8 cellular contexts compared by ENCODE assay signal in the genomic region with DNA sequence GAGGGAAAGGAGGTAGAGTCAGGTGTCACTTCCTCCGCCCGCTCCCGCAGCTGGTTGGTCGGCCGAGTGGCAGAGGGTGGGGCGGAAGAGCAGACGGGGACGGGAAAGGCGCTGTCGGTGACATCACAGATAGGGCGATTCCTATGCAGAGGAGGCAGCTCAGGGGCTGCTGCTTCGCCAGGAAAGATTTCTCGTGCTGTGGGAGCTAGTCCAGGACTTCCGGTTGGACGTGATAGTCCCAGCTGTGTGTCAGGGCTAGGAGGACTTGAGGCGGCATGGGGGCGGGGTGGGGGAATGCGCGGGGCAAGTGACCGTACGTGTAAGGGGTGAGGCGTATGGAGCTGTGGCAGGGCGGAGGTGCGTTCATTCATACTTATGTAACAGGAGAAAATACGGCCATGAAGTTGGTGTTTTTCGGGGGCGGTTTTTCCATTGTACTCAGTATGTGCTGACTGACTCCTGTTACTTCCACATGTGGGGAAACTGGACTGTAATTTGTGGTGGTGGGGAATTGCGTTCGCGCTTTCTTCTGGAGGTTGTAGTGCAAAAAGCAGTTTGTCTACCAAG.
DNase-seq lines count a peak whose midpoint lies in the region; ATAC-seq, FAIRE-seq and TF ChIP-seq lines count a peak whose summit lies in the region.
"Not testable (repeated sequence)": the region's sequence is repeated elsewhere in the genome, so short reads cannot be mapped to it uniquely, and the experiment has no call there.

No MANE protein-coding gene starts in this region.

- not testable (repeated sequence) for H3K4me1 ChIP-seq in breast epithelium; hepatocyte (ENCODE audit: insufficient read depth); pancreas; upper lobe of left lung

- not testable (repeated sequence) for H4K20me1 ChIP-seq in hepatocyte (ENCODE audit: insufficient read depth, poor library complexity, severe bottlenecking)

- not testable (repeated sequence) for H3K9me2 ChIP-seq in hepatocyte (replicated peaks; ENCODE audit: insufficient read depth)

- ATAC-seq in GM18499 (IDR thresholded peaks at IDR 0.05; ENCODE audit: insufficient read depth, unreplicated experiment), result peak; percentile 78
- peak; percentile 72 for ATAC-seq in HG02763 (IDR thresholded peaks at IDR 0.05; ENCODE audit: unreplicated experiment)
- ATAC-seq in pancreas, result peak; percentile 82 to 99 (median 99)
- peak; percentile 94 to 98 for ATAC-seq in upper lobe of left lung (ENCODE audit: low FRiP score in 2 of 2)

- H3K36me3 ChIP-seq in breast epithelium; hepatocyte (replicated peaks; ENCODE audit: insufficient read depth, low read depth); pancreas; upper lobe of left lung: not testable (repeated sequence)

- 22% methylated on average over 18 of the region's 30 CpGs for WGBS in hepatocyte (ENCODE audit: low lambda C conversion rate, missing lambda C conversion rate)
- WGBS in pancreas, 2 donors, result 26 to 27% methylated on average over 10 to 20 of the region's 30 CpGs
- whole genome bisulfite sequencing in upper lobe of left lung, 2 donors, result 9 to 15% methylated on average over 16 to 17 of the region's 30 CpGs

- peak overlapping the region; percentile 65 for H3K4me2 ChIP-seq in hepatocyte

- not testable (repeated sequence) for H3K4me3 ChIP-seq in NB4 (ENCODE audit: low read depth, low read length); hepatocyte; pancreas
- H3K4me3 ChIP-seq in breast epithelium (peak overlapping the region; percentile 19 to 53 (median 44)), upper lobe of left lung (peak overlapping the region in 2 of 4 donors; percentile 21 to 34)

- intact Hi-C loops in breast epithelium (cut with DNase I; ENCODE audit: low total_unique reads); pancreas (cut with DNase I): not testable (repeated sequence)

- H3K9me3 ChIP-seq in breast epithelium; hepatocyte (ENCODE audit: low read depth); pancreas; upper lobe of left lung: not testable (repeated sequence)

- DNase-seq in NB4 (ENCODE audit: low read depth), result peak; percentile 66
- peak; percentile 56 for DNase-seq in activated CD4-positive, alpha-beta T cell treated with anti-CD3 and anti-CD28 coated beads for 48 hours
- DNase-seq in breast epithelium (ENCODE audit: low spot score in 2 of 2), result peak; percentile 49 to 74
- DNase-seq in hepatocyte (ENCODE audit: low spot score), result peak; percentile 63
- peak; percentile 17 to 60 (median 27) for DNase-seq in pancreas
- DNase-seq in upper lobe of left lung, result peak in 1 of 2 donors; percentile 70

- TF ChIP-seq POLR2A in NB4 (IDR thresholded peaks at IDR 0.05; ENCODE audit: extremely low read depth, insufficient read length), result peak; percentile 25
- TF ChIP-seq POLR2A in breast epithelium (IDR thresholded peaks at IDR 0.05), result not testable (repeated sequence)
- peak in 2 of 4 donors; percentile 21 to 72 for TF ChIP-seq POLR2A in upper lobe of left lung (IDR thresholded peaks at IDR 0.05)

- not testable (repeated sequence) for FAIRE-seq in pancreas (lab: Jason Lieb, UNC)

- not testable (repeated sequence) for TF ChIP-seq CTCF in NB4 (IDR thresholded peaks at IDR 0.05; ENCODE audit: low read depth, low read length); breast epithelium (IDR thresholded peaks at IDR 0.05); hepatocyte (IDR thresholded peaks at IDR 0.05; ENCODE audit: poor library complexity); pancreas (IDR thresholded peaks at IDR 0.05); upper lobe of left lung (IDR thresholded peaks at IDR 0.05)

- H3K27ac ChIP-seq in breast epithelium (peak overlapping the region; percentile 73 to 83), hepatocyte (peak overlapping the region; percentile 85), pancreas (peak overlapping the region in 3 of 4 donors; percentile 19 to 55 (median 50)), upper lobe of left lung (peak overlapping the region in 3 of 4 donors; percentile 69 to 77 (median 75))

- H3K79me2 ChIP-seq in hepatocyte, result not testable (repeated sequence)

- not testable (repeated sequence) for H3K27me3 ChIP-seq in breast epithelium, hepatocyte, pancreas, upper lobe of left lung

- H2AFZ ChIP-seq in hepatocyte, result not testable (repeated sequence)

- TF ChIP-seq EP300 in upper lobe of left lung (IDR thresholded peaks at IDR 0.05), result not testable (repeated sequence)
